1 cellular context compared by ENCODE assay signal in genomic region chr17:9929873-9930272, GRCh38.
A peak's percentile ranks its signal among the peaks of the same experiment; 100 is the strongest.
TF ChIP-seq lines count a peak whose summit lies in the region.

No MANE protein-coding gene starts in this region.

TF ChIP-seq in IMR-90, 13 proteins besides CTCF, POLR2A, EP300 and RAD21:
- 0 out of 2 replicates have a peak, but pooled peaks have one; percentile 19 for TF ChIP-seq CEBPB (IDR thresholded peaks at IDR 0.05; ENCODE audit: low read depth, low read length)
- no peak for TF ChIP-seq RCOR1 (IDR thresholded peaks at IDR 0.05; ENCODE audit: insufficient replicate concordance, low read length)
TF ChIP-seq in IMR-90: peak in this region for 1.
